ENCODE assay signal across 21 cellular contexts in the genomic region with DNA sequence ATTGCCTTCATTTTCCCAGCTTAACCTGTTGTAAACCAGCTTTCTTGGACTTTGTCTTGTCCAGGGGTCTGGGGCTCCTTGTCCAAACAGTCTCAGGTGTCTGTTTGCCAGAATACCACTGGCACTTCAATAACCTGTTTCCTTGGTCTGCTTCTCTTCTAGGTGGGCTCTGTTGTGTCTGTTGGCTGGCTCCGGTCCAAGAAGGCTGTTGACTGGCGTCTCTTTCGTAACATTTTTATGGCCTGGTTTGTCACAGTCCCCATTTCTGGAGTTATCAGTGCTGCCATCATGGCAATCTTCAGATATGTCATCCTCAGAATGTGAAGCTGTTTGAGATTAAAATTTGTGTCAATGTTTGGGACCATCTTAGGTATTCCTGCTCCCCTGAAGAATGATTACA. TPM values are rescaled to one million over a fixed set of nuclear protein-coding genes. Genes with fewer than 3 reads are reported as not detected.
DNase-seq lines count a peak whose midpoint lies in the region; ATAC-seq and TF ChIP-seq lines count a peak whose summit lies in the region.
"Had no signal": no experiment of that assay in that cellular context is flagged by ENCODE, and none has a peak within 500 bp of the region (broad histone marks: within the 10 kb centered on the region; RNA-seq: fewer than 3 reads in every experiment).

No MANE protein-coding gene starts in this region.

- peaks cover 33% of the 10 kb centered on the region for H3K4me1 Mint-ChIP-seq in activated CD8-positive, alpha-beta T cell treated with anti-CD3 and anti-CD28 coated beads for 36 hours (ENCODE audit: low read depth)
- H3K4me1 Mint-ChIP-seq in activated CD8-positive, alpha-beta T cell treated with anti-CD3 and anti-CD28 coated beads, Interleukin-2, amount 10 ng/mL, durations not matched to agents 7 days and 5 days (ENCODE audit: low read depth) = peaks cover 41% of the 10 kb centered on the region
- H3K4me1 Mint-ChIP-seq in naive thymus-derived CD4-positive, alpha-beta T cell = peaks cover 27 to 50% (median 35%) of the 10 kb centered on the region in 7 donors

- H3K27me3 Mint-ChIP-seq in activated CD8-positive, alpha-beta T cell treated with anti-CD3 and anti-CD28 coated beads for 36 hours = no peaks in the 10 kb centered on the region
- no peaks in the 10 kb centered on the region for H3K27me3 Mint-ChIP-seq in activated CD8-positive, alpha-beta T cell treated with anti-CD3 and anti-CD28 coated beads, Interleukin-2, amount 10 ng/mL, durations not matched to agents 7 days and 5 days (ENCODE audit: low read depth)
- no peaks in the 10 kb centered on the region for H3K27me3 Mint-ChIP-seq in naive thymus-derived CD4-positive, alpha-beta T cell

- H2AFZ ChIP-seq in osteoblast (ENCODE audit: low read length) = no peak overlapping the region

- peak overlapping the region; percentile 2 for H3K27ac Mint-ChIP-seq in activated CD8-positive, alpha-beta T cell treated with anti-CD3 and anti-CD28 coated beads for 36 hours
- H3K27ac Mint-ChIP-seq in activated CD8-positive, alpha-beta T cell treated with anti-CD3 and anti-CD28 coated beads, Interleukin-2, amount 10 ng/mL, durations not matched to agents 7 days and 5 days = no peak overlapping the region
- peak overlapping the region in 4 of 9 donors; percentile 52 to 75 (median 55) for H3K27ac Mint-ChIP-seq in naive thymus-derived CD4-positive, alpha-beta T cell

- H3K27ac ChIP-seq in RWPE2 (ENCODE audit: poor library complexity, severe bottlenecking) = peak overlapping the region; percentile 21
- H3K27ac ChIP-seq in naive thymus-derived CD4-positive, alpha-beta T cell (ENCODE audit: low read depth, low read length) = peak overlapping the region; percentile 40
- no peak overlapping the region for H3K27ac ChIP-seq in osteoblast (ENCODE audit: low read depth, low read length)
- H3K27ac ChIP-seq: sigmoid colon had no signal

- peaks cover 70% of the 10 kb centered on the region for H3K36me3 ChIP-seq in RWPE2 (ENCODE audit: low read depth)
- peaks cover 17 to 65% (median 35%) of the 10 kb centered on the region in 3 experiments for H3K36me3 ChIP-seq in naive thymus-derived CD4-positive, alpha-beta T cell (ENCODE audit: control insufficient read depth in 2 of 3, insufficient read depth in 3 of 3, low read length in 3 of 3)
- peaks cover 78% of the 10 kb centered on the region for H3K36me3 ChIP-seq in osteoblast (ENCODE audit: insufficient read depth, low read length)

- H3K4me2 ChIP-seq in osteoblast (ENCODE audit: insufficient read depth, low read length) = no peak overlapping the region

- peaks cover 14% of the 10 kb centered on the region for H3K79me2 ChIP-seq in osteoblast (ENCODE audit: insufficient read depth, low read length)

- intact Hi-C loops in activated CD8-positive, alpha-beta T cell treated with anti-CD3 and anti-CD28 coated beads for 36 hours (cut with micrococcal nuclease) = no loop called here
- intact Hi-C loops in naive thymus-derived CD4-positive, alpha-beta T cell (cut with micrococcal nuclease) = loop anchor here in 1 of 2 donors (5.0 kb wide), 1 partner anchor 35 kb away; no protein-coding TSS in a partner anchor

- H3K4me1 ChIP-seq in RWPE2 (ENCODE audit: insufficient read depth, poor library complexity, severe bottlenecking) = peaks cover 10% of the 10 kb centered on the region
- H3K4me1 ChIP-seq in naive thymus-derived CD4-positive, alpha-beta T cell (ENCODE audit: control insufficient read depth in 2 of 2, insufficient read depth in 2 of 2, low read length in 2 of 2) = peaks cover 0 to 22% of the 10 kb centered on the region in 2 donors
- H3K4me1 ChIP-seq in osteoblast (ENCODE audit: insufficient read depth, low read length) = no peaks in the 10 kb centered on the region
- H3K4me1 ChIP-seq: sigmoid colon had no signal

- H3K9me3 Mint-ChIP-seq in activated CD8-positive, alpha-beta T cell treated with anti-CD3 and anti-CD28 coated beads for 36 hours = no peaks in the 10 kb centered on the region
- no peaks in the 10 kb centered on the region for H3K9me3 Mint-ChIP-seq in activated CD8-positive, alpha-beta T cell treated with anti-CD3 and anti-CD28 coated beads, Interleukin-2, amount 10 ng/mL, durations not matched to agents 7 days and 5 days (ENCODE audit: insufficient read depth)
- no peaks in the 10 kb centered on the region for H3K9me3 Mint-ChIP-seq in naive thymus-derived CD4-positive, alpha-beta T cell

- no peak for TF ChIP-seq RAD21 in Ishikawa (IDR thresholded peaks at IDR 0.05; ENCODE audit: low read depth)

- H3K9me3 ChIP-seq in RWPE2 (ENCODE audit: severe bottlenecking) (no peaks in the 10 kb centered on the region), osteoblast (ENCODE audit: low read depth, low read length) (no peaks in the 10 kb centered on the region)
- no peaks in the 10 kb centered on the region for H3K9me3 ChIP-seq in naive thymus-derived CD4-positive, alpha-beta T cell (ENCODE audit: control insufficient read depth in 2 of 3, low read length in 3 of 3)
- H3K9me3 ChIP-seq: sigmoid colon had no signal

- H3K27me3 ChIP-seq in RWPE2 (ENCODE audit: insufficient read depth, poor library complexity, severe bottlenecking) = no peaks in the 10 kb centered on the region
- H3K27me3 ChIP-seq in naive thymus-derived CD4-positive, alpha-beta T cell (ENCODE audit: control insufficient read depth in 2 of 2, insufficient read depth in 2 of 2, low read length in 2 of 2) = no peaks in the 10 kb centered on the region
- H3K27me3 ChIP-seq in osteoblast (ENCODE audit: insufficient read depth, low read length) = no peaks in the 10 kb centered on the region
- H3K27me3 ChIP-seq: sigmoid colon had no signal

- H3K36me3 Mint-ChIP-seq in activated CD8-positive, alpha-beta T cell treated with anti-CD3 and anti-CD28 coated beads for 36 hours (ENCODE audit: low read depth) = peaks cover 64% of the 10 kb centered on the region
- peaks cover 81% of the 10 kb centered on the region for H3K36me3 Mint-ChIP-seq in activated CD8-positive, alpha-beta T cell treated with anti-CD3 and anti-CD28 coated beads, Interleukin-2, amount 10 ng/mL, durations not matched to agents 7 days and 5 days (ENCODE audit: low read depth)
- H3K36me3 Mint-ChIP-seq in naive thymus-derived CD4-positive, alpha-beta T cell = peaks cover 14 to 73% (median 37%) of the 10 kb centered on the region in 5 donors

- CTCF ChIA-PET in activated CD8-positive, alpha-beta T cell treated with anti-CD3 and anti-CD28 coated beads for 36 hours (lab: Charles Lee) = interaction anchor here (0.7 to 1.7 kb wide), 3 partner anchors 15 to 64 kb away, joined by 3 to 6 read pairs (median 4); no protein-coding TSS in a partner anchor
- CTCF ChIA-PET in activated CD8-positive, alpha-beta T cell treated with anti-CD3 and anti-CD28 coated beads, Interleukin-2, amount 10 ng/mL, durations not matched to agents 7 days and 5 days (lab: Charles Lee) = interaction anchor here (0.9 to 2.4 kb wide), 3 partner anchors 17 to 62 kb away, joined by 3 to 7 read pairs (median 3); a partner anchor contains a TSS
- CTCF ChIA-PET in naive thymus-derived CD4-positive, alpha-beta T cell (lab: Charles Lee) = no interaction called here

- DNase-seq in activated CD8-positive, alpha-beta T cell treated with anti-CD3 and anti-CD28 coated beads for 36 hours = no peak
- no peak for DNase-seq in activated CD8-positive, alpha-beta T cell treated with anti-CD3 and anti-CD28 coated beads, Interleukin-2, amount 10 ng/mL, durations not matched to agents 7 days and 5 days
- no peak for DNase-seq in RWPE2 (ENCODE audit: low spot score)
- DNase-seq in naive thymus-derived CD4-positive, alpha-beta T cell = no peak
- DNase-seq in CD1c-positive myeloid dendritic cell (ENCODE audit: extremely low spot score) = no peak
- DNase-seq in osteoblast (ENCODE audit: insufficient read length, low spot score, missing footprints) = no peak
- DNase-seq: ACHN; activated CD4-positive, alpha-beta T cell treated with anti-CD3 and anti-CD28 coated beads, Interleukin-2, amount 50 U/mL, for 48 hours; anterior cingulate cortex; IMR-90; NCI-H1105 treated with DMSO at 0.1 percent for 48 hours; NCI-H2171 treated with DMSO at 0.1 percent for 48 hours; NCI-H774; RPMI8226; sigmoid colon; stimulated activated CD4-positive, alpha-beta T cell treated with anti-CD3 and anti-CD28 coated beads, Interleukin-1b, Interleukin-23, amount 100 ng/mL, for 48 hours had no signal

- H3K4me3 ChIP-seq in RWPE2 (ENCODE audit: severe bottlenecking) (no peak overlapping the region), osteoblast (ENCODE audit: insufficient read depth, low read length) (no peak overlapping the region)
- no peak overlapping the region for H3K4me3 ChIP-seq in naive thymus-derived CD4-positive, alpha-beta T cell (ENCODE audit: low read length)
- H3K4me3 ChIP-seq: sigmoid colon had no signal

- ATAC-seq in activated CD8-positive, alpha-beta T cell treated with anti-CD3 and anti-CD28 coated beads for 36 hours = no peak
- no peak for ATAC-seq in activated CD8-positive, alpha-beta T cell treated with anti-CD3 and anti-CD28 coated beads, Interleukin-2, amount 10 ng/mL, durations not matched to agents 7 days and 5 days
- ATAC-seq in RWPE2 (ENCODE audit: low read depth) (no peak), GM19328 (IDR thresholded peaks at IDR 0.05; ENCODE audit: unreplicated experiment) (no peak)
- ATAC-seq in naive thymus-derived CD4-positive, alpha-beta T cell = no peak

- H4K20me1 ChIP-seq in osteoblast (ENCODE audit: insufficient read depth, low read length) = peaks cover 33% of the 10 kb centered on the region

- H3K4me3 Mint-ChIP-seq in activated CD8-positive, alpha-beta T cell treated with anti-CD3 and anti-CD28 coated beads for 36 hours = no peak overlapping the region
- no peak overlapping the region for H3K4me3 Mint-ChIP-seq in activated CD8-positive, alpha-beta T cell treated with anti-CD3 and anti-CD28 coated beads, Interleukin-2, amount 10 ng/mL, durations not matched to agents 7 days and 5 days
- no peak overlapping the region for H3K4me3 Mint-ChIP-seq in naive thymus-derived CD4-positive, alpha-beta T cell

- POLR2A ChIA-PET in activated CD8-positive, alpha-beta T cell treated with anti-CD3 and anti-CD28 coated beads for 36 hours (lab: Charles Lee) = interaction anchor here (1.1 to 6.8 kb wide), 6 partner anchors 12 to 26 kb away, joined by 3 to 27 read pairs (median 4); a partner anchor contains a TSS
- POLR2A ChIA-PET in activated CD8-positive, alpha-beta T cell treated with anti-CD3 and anti-CD28 coated beads, Interleukin-2, amount 10 ng/mL, durations not matched to agents 7 days and 5 days (lab: Charles Lee) = interaction anchor here (1.0 to 2.0 kb wide), 3 partner anchors 9 to 18 kb away, joined by 3 to 5 read pairs (median 4); no protein-coding TSS in a partner anchor
- POLR2A ChIA-PET in naive thymus-derived CD4-positive, alpha-beta T cell (lab: Charles Lee) = interaction anchor here (0.6 to 3.1 kb wide), 3 partner anchors 17 to 58 kb away, joined by 5 to 10 read pairs (median 8); a partner anchor contains a TSS

- no peak for TF ChIP-seq CTCF in activated CD8-positive, alpha-beta T cell treated with anti-CD3 and anti-CD28 coated beads for 36 hours (IDR thresholded peaks at IDR 0.05)
- TF ChIP-seq CTCF in RWPE2 (IDR thresholded peaks at IDR 0.05; ENCODE audit: poor library complexity, severe bottlenecking) (no peak), osteoblast (IDR thresholded peaks at IDR 0.05; ENCODE audit: extremely low read depth, low read depth, low read length) (no peak)

- no peak for TF ChIP-seq EP300 in Ishikawa (IDR thresholded peaks at IDR 0.05; ENCODE audit: borderline replicate concordance)

RNA-seq across cellular contexts. Expression of a gene that starts 17.0 kb away (rescaled TPM):
- 10 to 100 TPM; 52.7 to 52.8 TPM for total RNA-seq in activated CD8-positive, alpha-beta T cell treated with anti-CD3 and anti-CD28 coated beads for 36 hours
- 100 to 1,000 TPM; 115 to 120 TPM for total RNA-seq in activated CD8-positive, alpha-beta T cell treated with anti-CD3 and anti-CD28 coated beads, Interleukin-2, amount 10 ng/mL, durations not matched to agents 7 days and 5 days
- 100 to 1,000 TPM in 3 of 5 experiments, 10 to 100 TPM in 2; 94.4 to 164 (median 120) TPM for total RNA-seq in naive thymus-derived CD4-positive, alpha-beta T cell
- 10 to 100 TPM; 32.8 to 39.3 TPM for polyA plus RNA-seq in naive thymus-derived CD4-positive, alpha-beta T cell
- total RNA-seq in osteoblast = 96.3 and 131 TPM in 2 replicates

RNA-seq across cellular contexts. Expression of a gene that starts 58.1 kb away (rescaled TPM):
- total RNA-seq in activated CD8-positive, alpha-beta T cell treated with anti-CD3 and anti-CD28 coated beads for 36 hours = not detected
- not detected for total RNA-seq in activated CD8-positive, alpha-beta T cell treated with anti-CD3 and anti-CD28 coated beads, Interleukin-2, amount 10 ng/mL, durations not matched to agents 7 days and 5 days
- under 1 TPM in 1 of 5 experiments, not detected in 4; 0.56 TPM for total RNA-seq in naive thymus-derived CD4-positive, alpha-beta T cell
- polyA plus RNA-seq in naive thymus-derived CD4-positive, alpha-beta T cell = not detected
- not detected in 2 replicates for total RNA-seq in osteoblast
- total RNA-seq: frontal cortex, IMR-90, osteocyte, sigmoid colon, ureter had no signal
- polyA plus RNA-seq: IMR-90 had no signal
